In the genomic region with DNA sequence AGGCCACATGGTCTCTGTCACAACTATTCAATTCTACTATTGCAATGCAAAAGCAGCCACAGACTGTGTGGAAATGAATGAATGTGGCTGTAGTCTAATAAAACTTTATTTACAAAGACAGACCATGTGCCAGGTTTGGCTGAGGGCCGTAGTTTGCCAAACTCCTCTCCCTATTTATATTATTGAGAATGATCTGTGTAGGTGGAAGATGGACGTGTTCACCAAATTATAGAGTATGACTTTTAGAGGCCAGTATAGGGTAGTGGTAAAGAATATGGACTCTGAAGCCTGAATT, we compare ENCODE assay signal across 1 cellular context.
TF ChIP-seq lines count a peak whose summit lies in the region.

No MANE protein-coding gene starts in this region.

TF ChIP-seq in K562, 482 proteins besides CTCF, POLR2A, EP300 and RAD21 (continued from another document and continues in another):
- TF ChIP-seq, protein P1, sequence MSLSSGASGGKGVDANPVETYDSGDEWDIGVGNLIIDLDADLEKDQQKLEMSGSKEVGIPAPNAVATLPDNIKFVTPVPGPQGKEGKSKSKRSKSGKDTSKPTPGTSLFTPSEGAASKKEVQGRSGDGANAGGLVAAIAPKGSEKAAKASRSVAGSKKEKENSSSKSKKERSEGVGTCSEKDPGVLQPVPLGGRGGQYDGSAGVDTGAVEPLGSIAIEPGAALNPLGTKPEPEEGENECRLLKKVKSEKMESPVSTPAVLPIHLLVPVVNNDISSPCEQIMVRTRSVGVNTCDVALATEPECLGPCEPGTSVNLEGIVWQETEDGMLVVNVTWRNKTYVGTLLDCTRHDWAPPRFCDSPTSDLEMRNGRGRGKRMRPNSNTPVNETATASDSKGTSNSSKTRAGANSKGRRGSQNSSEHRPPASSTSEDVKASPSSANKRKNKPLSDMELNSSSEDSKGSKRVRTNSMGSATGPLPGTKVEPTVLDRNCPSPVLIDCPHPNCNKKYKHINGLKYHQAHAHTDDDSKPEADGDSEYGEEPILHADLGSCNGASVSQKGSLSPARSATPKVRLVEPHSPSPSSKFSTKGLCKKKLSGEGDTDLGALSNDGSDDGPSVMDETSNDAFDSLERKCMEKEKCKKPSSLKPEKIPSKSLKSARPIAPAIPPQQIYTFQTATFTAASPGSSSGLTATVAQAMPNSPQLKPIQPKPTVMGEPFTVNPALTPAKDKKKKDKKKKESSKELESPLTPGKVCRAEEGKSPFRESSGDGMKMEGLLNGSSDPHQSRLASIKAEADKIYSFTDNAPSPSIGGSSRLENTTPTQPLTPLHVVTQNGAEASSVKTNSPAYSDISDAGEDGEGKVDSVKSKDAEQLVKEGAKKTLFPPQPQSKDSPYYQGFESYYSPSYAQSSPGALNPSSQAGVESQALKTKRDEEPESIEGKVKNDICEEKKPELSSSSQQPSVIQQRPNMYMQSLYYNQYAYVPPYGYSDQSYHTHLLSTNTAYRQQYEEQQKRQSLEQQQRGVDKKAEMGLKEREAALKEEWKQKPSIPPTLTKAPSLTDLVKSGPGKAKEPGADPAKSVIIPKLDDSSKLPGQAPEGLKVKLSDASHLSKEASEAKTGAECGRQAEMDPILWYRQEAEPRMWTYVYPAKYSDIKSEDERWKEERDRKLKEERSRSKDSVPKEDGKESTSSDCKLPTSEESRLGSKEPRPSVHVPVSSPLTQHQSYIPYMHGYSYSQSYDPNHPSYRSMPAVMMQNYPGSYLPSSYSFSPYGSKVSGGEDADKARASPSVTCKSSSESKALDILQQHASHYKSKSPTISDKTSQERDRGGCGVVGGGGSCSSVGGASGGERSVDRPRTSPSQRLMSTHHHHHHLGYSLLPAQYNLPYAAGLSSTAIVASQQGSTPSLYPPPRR (CRISPR knock-in tag; IDR thresholded peaks at IDR 0.05; ENCODE audit: borderline replicate concordance): no peak
- TF ChIP-seq, protein P2, sequence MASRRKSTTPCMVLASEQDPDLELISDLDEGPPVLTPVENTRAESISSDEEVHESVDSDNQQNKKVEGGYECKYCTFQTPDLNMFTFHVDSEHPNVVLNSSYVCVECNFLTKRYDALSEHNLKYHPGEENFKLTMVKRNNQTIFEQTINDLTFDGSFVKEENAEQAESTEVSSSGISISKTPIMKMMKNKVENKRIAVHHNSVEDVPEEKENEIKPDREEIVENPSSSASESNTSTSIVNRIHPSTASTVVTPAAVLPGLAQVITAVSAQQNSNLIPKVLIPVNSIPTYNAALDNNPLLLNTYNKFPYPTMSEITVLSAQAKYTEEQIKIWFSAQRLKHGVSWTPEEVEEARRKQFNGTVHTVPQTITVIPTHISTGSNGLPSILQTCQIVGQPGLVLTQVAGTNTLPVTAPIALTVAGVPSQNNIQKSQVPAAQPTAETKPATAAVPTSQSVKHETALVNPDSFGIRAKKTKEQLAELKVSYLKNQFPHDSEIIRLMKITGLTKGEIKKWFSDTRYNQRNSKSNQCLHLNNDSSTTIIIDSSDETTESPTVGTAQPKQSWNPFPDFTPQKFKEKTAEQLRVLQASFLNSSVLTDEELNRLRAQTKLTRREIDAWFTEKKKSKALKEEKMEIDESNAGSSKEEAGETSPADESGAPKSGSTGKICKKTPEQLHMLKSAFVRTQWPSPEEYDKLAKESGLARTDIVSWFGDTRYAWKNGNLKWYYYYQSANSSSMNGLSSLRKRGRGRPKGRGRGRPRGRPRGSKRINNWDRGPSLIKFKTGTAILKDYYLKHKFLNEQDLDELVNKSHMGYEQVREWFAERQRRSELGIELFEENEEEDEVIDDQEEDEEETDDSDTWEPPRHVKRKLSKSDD (conservative IDR thresholded peaks at IDR 0.05; ENCODE audit: low read length): no peak
- no peak for TF ChIP-seq ZNF384 (IDR thresholded peaks at IDR 0.05; ENCODE audit: low read depth, low read length)
- TF ChIP-seq KDM2B (CRISPR knock-in tag; IDR thresholded peaks at IDR 0.05): no peak
- TF ChIP-seq, protein P3, sequence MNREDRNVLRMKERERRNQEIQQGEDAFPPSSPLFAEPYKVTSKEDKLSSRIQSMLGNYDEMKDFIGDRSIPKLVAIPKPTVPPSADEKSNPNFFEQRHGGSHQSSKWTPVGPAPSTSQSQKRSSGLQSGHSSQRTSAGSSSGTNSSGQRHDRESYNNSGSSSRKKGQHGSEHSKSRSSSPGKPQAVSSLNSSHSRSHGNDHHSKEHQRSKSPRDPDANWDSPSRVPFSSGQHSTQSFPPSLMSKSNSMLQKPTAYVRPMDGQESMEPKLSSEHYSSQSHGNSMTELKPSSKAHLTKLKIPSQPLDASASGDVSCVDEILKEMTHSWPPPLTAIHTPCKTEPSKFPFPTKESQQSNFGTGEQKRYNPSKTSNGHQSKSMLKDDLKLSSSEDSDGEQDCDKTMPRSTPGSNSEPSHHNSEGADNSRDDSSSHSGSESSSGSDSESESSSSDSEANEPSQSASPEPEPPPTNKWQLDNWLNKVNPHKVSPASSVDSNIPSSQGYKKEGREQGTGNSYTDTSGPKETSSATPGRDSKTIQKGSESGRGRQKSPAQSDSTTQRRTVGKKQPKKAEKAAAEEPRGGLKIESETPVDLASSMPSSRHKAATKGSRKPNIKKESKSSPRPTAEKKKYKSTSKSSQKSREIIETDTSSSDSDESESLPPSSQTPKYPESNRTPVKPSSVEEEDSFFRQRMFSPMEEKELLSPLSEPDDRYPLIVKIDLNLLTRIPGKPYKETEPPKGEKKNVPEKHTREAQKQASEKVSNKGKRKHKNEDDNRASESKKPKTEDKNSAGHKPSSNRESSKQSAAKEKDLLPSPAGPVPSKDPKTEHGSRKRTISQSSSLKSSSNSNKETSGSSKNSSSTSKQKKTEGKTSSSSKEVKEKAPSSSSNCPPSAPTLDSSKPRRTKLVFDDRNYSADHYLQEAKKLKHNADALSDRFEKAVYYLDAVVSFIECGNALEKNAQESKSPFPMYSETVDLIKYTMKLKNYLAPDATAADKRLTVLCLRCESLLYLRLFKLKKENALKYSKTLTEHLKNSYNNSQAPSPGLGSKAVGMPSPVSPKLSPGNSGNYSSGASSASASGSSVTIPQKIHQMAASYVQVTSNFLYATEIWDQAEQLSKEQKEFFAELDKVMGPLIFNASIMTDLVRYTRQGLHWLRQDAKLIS (CRISPR knock-in tag; IDR thresholded peaks at IDR 0.05): no peak
- TF ChIP-seq, protein P4, sequence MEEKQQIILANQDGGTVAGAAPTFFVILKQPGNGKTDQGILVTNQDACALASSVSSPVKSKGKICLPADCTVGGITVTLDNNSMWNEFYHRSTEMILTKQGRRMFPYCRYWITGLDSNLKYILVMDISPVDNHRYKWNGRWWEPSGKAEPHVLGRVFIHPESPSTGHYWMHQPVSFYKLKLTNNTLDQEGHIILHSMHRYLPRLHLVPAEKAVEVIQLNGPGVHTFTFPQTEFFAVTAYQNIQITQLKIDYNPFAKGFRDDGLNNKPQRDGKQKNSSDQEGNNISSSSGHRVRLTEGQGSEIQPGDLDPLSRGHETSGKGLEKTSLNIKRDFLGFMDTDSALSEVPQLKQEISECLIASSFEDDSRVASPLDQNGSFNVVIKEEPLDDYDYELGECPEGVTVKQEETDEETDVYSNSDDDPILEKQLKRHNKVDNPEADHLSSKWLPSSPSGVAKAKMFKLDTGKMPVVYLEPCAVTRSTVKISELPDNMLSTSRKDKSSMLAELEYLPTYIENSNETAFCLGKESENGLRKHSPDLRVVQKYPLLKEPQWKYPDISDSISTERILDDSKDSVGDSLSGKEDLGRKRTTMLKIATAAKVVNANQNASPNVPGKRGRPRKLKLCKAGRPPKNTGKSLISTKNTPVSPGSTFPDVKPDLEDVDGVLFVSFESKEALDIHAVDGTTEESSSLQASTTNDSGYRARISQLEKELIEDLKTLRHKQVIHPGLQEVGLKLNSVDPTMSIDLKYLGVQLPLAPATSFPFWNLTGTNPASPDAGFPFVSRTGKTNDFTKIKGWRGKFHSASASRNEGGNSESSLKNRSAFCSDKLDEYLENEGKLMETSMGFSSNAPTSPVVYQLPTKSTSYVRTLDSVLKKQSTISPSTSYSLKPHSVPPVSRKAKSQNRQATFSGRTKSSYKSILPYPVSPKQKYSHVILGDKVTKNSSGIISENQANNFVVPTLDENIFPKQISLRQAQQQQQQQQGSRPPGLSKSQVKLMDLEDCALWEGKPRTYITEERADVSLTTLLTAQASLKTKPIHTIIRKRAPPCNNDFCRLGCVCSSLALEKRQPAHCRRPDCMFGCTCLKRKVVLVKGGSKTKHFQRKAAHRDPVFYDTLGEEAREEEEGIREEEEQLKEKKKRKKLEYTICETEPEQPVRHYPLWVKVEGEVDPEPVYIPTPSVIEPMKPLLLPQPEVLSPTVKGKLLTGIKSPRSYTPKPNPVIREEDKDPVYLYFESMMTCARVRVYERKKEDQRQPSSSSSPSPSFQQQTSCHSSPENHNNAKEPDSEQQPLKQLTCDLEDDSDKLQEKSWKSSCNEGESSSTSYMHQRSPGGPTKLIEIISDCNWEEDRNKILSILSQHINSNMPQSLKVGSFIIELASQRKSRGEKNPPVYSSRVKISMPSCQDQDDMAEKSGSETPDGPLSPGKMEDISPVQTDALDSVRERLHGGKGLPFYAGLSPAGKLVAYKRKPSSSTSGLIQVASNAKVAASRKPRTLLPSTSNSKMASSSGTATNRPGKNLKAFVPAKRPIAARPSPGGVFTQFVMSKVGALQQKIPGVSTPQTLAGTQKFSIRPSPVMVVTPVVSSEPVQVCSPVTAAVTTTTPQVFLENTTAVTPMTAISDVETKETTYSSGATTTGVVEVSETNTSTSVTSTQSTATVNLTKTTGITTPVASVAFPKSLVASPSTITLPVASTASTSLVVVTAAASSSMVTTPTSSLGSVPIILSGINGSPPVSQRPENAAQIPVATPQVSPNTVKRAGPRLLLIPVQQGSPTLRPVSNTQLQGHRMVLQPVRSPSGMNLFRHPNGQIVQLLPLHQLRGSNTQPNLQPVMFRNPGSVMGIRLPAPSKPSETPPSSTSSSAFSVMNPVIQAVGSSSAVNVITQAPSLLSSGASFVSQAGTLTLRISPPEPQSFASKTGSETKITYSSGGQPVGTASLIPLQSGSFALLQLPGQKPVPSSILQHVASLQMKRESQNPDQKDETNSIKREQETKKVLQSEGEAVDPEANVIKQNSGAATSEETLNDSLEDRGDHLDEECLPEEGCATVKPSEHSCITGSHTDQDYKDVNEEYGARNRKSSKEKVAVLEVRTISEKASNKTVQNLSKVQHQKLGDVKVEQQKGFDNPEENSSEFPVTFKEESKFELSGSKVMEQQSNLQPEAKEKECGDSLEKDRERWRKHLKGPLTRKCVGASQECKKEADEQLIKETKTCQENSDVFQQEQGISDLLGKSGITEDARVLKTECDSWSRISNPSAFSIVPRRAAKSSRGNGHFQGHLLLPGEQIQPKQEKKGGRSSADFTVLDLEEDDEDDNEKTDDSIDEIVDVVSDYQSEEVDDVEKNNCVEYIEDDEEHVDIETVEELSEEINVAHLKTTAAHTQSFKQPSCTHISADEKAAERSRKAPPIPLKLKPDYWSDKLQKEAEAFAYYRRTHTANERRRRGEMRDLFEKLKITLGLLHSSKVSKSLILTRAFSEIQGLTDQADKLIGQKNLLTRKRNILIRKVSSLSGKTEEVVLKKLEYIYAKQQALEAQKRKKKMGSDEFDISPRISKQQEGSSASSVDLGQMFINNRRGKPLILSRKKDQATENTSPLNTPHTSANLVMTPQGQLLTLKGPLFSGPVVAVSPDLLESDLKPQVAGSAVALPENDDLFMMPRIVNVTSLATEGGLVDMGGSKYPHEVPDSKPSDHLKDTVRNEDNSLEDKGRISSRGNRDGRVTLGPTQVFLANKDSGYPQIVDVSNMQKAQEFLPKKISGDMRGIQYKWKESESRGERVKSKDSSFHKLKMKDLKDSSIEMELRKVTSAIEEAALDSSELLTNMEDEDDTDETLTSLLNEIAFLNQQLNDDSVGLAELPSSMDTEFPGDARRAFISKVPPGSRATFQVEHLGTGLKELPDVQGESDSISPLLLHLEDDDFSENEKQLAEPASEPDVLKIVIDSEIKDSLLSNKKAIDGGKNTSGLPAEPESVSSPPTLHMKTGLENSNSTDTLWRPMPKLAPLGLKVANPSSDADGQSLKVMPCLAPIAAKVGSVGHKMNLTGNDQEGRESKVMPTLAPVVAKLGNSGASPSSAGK (IDR thresholded peaks at IDR 0.05): peak; percentile 47; the same call in 1 of the 2 replicates
- TF ChIP-seq KAT2B (IDR thresholded peaks at IDR 0.05; ENCODE audit: low read depth, low read length): no peak
- TF ChIP-seq POLR2G (IDR thresholded peaks at IDR 0.05; ENCODE audit: low read depth, low read length): no peak
- 0 out of 2 replicates have a peak, but pooled peaks have one; percentile 27 for TF ChIP-seq CEBPB (tag; IDR thresholded peaks at IDR 0.05)
- TF ChIP-seq, protein P5, sequence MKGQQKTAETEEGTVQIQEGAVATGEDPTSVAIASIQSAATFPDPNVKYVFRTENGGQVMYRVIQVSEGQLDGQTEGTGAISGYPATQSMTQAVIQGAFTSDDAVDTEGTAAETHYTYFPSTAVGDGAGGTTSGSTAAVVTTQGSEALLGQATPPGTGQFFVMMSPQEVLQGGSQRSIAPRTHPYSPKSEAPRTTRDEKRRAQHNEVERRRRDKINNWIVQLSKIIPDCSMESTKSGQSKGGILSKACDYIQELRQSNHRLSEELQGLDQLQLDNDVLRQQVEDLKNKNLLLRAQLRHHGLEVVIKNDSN (CRISPR knock-in tag; IDR thresholded peaks at IDR 0.05): no peak
- TF ChIP-seq CBX3 (IDR thresholded peaks at IDR 0.05; ENCODE audit: borderline replicate concordance in 1 of 2, low read length in 2 of 2): peak in 1 of 2 experiments; percentile 32; a peak in 1 of 3 replicates
- TF ChIP-seq, protein P6, sequence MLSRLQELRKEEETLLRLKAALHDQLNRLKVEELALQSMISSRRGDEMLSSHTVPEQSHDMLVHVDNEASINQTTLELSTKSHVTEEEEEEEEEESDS (CRISPR knock-in tag; IDR thresholded peaks at IDR 0.05): no peak
- peak; percentile 28; the same call in 1 of the 2 replicates for TF ChIP-seq MYC (IDR thresholded peaks at IDR 0.05; ENCODE audit: low read depth, low read length)
- no peak for TF ChIP-seq MYC (CRISPR knock-in tag; IDR thresholded peaks at IDR 0.05; ENCODE audit: borderline replicate concordance, low read depth)
- no peak for TF ChIP-seq HMG20A (CRISPR knock-in tag; conservative IDR thresholded peaks at IDR 0.05)
- TF ChIP-seq, protein P7, sequence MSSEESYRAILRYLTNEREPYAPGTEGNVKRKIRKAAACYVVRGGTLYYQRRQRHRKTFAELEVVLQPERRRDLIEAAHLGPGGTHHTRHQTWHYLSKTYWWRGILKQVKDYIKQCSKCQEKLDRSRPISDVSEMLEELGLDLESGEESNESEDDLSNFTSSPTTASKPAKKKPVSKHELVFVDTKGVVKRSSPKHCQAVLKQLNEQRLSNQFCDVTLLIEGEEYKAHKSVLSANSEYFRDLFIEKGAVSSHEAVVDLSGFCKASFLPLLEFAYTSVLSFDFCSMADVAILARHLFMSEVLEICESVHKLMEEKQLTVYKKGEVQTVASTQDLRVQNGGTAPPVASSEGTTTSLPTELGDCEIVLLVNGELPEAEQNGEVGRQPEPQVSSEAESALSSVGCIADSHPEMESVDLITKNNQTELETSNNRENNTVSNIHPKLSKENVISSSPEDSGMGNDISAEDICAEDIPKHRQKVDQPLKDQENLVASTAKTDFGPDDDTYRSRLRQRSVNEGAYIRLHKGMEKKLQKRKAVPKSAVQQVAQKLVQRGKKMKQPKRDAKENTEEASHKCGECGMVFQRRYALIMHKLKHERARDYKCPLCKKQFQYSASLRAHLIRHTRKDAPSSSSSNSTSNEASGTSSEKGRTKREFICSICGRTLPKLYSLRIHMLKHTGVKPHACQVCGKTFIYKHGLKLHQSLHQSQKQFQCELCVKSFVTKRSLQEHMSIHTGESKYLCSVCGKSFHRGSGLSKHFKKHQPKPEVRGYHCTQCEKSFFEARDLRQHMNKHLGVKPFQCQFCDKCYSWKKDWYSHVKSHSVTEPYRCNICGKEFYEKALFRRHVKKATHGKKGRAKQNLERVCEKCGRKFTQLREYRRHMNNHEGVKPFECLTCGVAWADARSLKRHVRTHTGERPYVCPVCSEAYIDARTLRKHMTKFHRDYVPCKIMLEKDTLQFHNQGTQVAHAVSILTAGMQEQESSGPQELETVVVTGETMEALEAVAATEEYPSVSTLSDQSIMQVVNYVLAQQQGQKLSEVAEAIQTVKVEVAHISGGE (CRISPR knock-in tag; IDR thresholded peaks at IDR 0.05): peak in 1 of 3 experiments; percentile 18; a peak in 1 of 6 replicates
- no peak for TF ChIP-seq ZNF75A (CRISPR knock-in tag; IDR thresholded peaks at IDR 0.05)
- no peak for TF ChIP-seq PURB (CRISPR knock-in tag; IDR thresholded peaks at IDR 0.05; ENCODE audit: low read depth)
- peak; percentile 64; the same call in 1 of the 2 replicates for TF ChIP-seq ZNF24 (IDR thresholded peaks at IDR 0.05)
- TF ChIP-seq RBM15 (IDR thresholded peaks at IDR 0.05; ENCODE audit: insufficient read depth, low read length): no peak
- TF ChIP-seq ZNF121 (CRISPR knock-in tag; conservative IDR thresholded peaks at IDR 0.05): no peak
